Comparison of ENCODE assay signal across 9 cellular contexts in genomic region chr4:122309988-122310626, GRCh38.
DNase-seq lines count a peak whose midpoint lies in the region; ATAC-seq, FAIRE-seq and TF ChIP-seq lines count a peak whose summit lies in the region.
"Had no signal": no experiment of that assay in that cellular context is flagged by ENCODE, and none has a peak within 500 bp of the region (broad histone marks: within the 10 kb centered on the region; RNA-seq: fewer than 3 reads in every experiment).

No MANE protein-coding gene starts in this region.

- BruUV-seq in HCT116 (replicated peaks; lab: Mats Ljungman, UMichigan) = no TSS peak

- CTCF ChIA-PET in HCT116 (lab: Charles Lee) = interaction anchor here (1.4 kb wide), 1 partner anchor 410 kb away, joined by 4 read pairs; no protein-coding TSS in a partner anchor

- RAD21 ChIA-PET in HCT116 (lab: Charles Lee; ENCODE audit: low non-redundant PET in 1 of 2, low total read pairs in 2 of 2, uncharacterized antibody in 2 of 2, unreplicated experiment in 2 of 2) = no interaction called here

- H3K4me3 ChIP-seq in HCT116 (replicated peaks in 1 of 2; ENCODE audit: low read depth in 1 of 2, low read length in 2 of 2) = no peak overlapping the region
- H3K4me3 ChIP-seq in kidney (ENCODE audit: low read length in 2 of 2) = no peak overlapping the region
- H3K4me3 ChIP-seq in mucosa of descending colon = no peak overlapping the region

- POLR2A ChIA-PET in HCT116 (lab: Charles Lee) = no interaction called here

- TF ChIP-seq RAD21 in HCT116 (IDR thresholded peaks at IDR 0.05; ENCODE audit: low read depth) = peak; percentile 48

- peak; percentile 19 to 56 (median 41); a peak in 4 of 6 replicates for TF ChIP-seq CTCF in HCT116 (IDR thresholded peaks at IDR 0.05 in 2 of 3, conservative IDR thresholded peaks at IDR 0.05 in 1 of 3; ENCODE audit: borderline replicate concordance in 1 of 3, insufficient read depth in 1 of 3, low read depth in 2 of 3, low read length in 2 of 3)
- peak; percentile 25 for TF ChIP-seq CTCF in kidney (IDR thresholded peaks at IDR 0.05; ENCODE audit: borderline replicate concordance, extremely low read depth, insufficient read depth)
- TF ChIP-seq CTCF in mucosa of descending colon (IDR thresholded peaks at IDR 0.05) = no peak

- no peak overlapping the region for H2AFZ ChIP-seq in HCT116 (ENCODE audit: low read depth, low read length, poor library complexity, severe bottlenecking)

- FAIRE-seq in TTC549 (lab: Jason Lieb, UNC) (peak; percentile 94), kidney (lab: Jason Lieb, UNC) (peak; percentile 91), GM19239 (lab: Jason Lieb, UNC) (no peak)
- FAIRE-seq: keratinocyte had no signal

- H3K27ac ChIP-seq in HCT116 (ENCODE audit: low read depth, low read length) (no peak overlapping the region), kidney (ENCODE audit: low read depth in 2 of 2, low read length in 2 of 2) (no peak overlapping the region)

- no peaks in the 10 kb centered on the region for H3K79me2 ChIP-seq in HCT116 (ENCODE audit: insufficient read depth, low read length)

- no peaks in the 10 kb centered on the region for H3K9me3 ChIP-seq in HCT116 (ENCODE audit: control insufficient read depth in 1 of 2, insufficient read depth in 1 of 2, low read depth in 1 of 2, low read length in 2 of 2)
- no peaks in the 10 kb centered on the region for H3K9me3 ChIP-seq in kidney (ENCODE audit: control insufficient read depth in 1 of 2, low read length in 2 of 2)
- no peaks in the 10 kb centered on the region for H3K9me3 ChIP-seq in mucosa of descending colon

- TF ChIP-seq POLR2A in HCT116 (IDR thresholded peaks at IDR 0.05; ENCODE audit: borderline replicate concordance, extremely low read depth, insufficient read depth, insufficient read length) = no peak

- no peak for ATAC-seq in HCT116
- no peak for ATAC-seq in GM21529 (IDR thresholded peaks at IDR 0.05; ENCODE audit: unreplicated experiment)
- ATAC-seq in HG03025 (IDR thresholded peaks at IDR 0.05; ENCODE audit: low FRiP score, unreplicated experiment) = no peak
- ATAC-seq in mucosa of descending colon = no peak

- H3K27me3 ChIP-seq in HCT116 (ENCODE audit: insufficient read depth, low read length) = no peaks in the 10 kb centered on the region

- H4K20me1 ChIP-seq in HCT116 (ENCODE audit: insufficient read depth) = no peaks in the 10 kb centered on the region

- no peaks in the 10 kb centered on the region for H3K9me2 ChIP-seq in HCT116 (ENCODE audit: insufficient read depth)

- DNase-seq in AML-193 (lab: John Stamatoyannopoulos, UW) = peak; percentile 22 to 31
- DNase-seq in HCT116 (ENCODE audit: low read depth, low spot score) = no peak
- DNase-seq in kidney = no peak
- no peak for DNase-seq in GM19239 (ENCODE audit: insufficient read length, low spot score)
- no peak for DNase-seq in mucosa of descending colon

- intact Hi-C loops in HCT116 (cut with micrococcal nuclease) (loop anchor here (1.0 kb wide), 1 partner anchor 267 kb away; no protein-coding TSS in a partner anchor), kidney (cut with DNase I) (no loop called here), mucosa of descending colon (cut with DNase I, micrococcal nuclease) (no loop called here)

- H3K4me1 ChIP-seq in HCT116 (ENCODE audit: control insufficient read depth in 1 of 2, insufficient read depth in 2 of 2, low read length in 2 of 2) (no peaks in the 10 kb centered on the region), kidney (ENCODE audit: control insufficient read depth in 1 of 2, insufficient read depth in 1 of 2, low read depth in 1 of 2, low read length in 2 of 2) (no peaks in the 10 kb centered on the region), mucosa of descending colon (ENCODE audit: low read depth) (no peaks in the 10 kb centered on the region)

- H3K36me3 ChIP-seq in HCT116 (ENCODE audit: control insufficient read depth in 1 of 2, insufficient read depth in 2 of 2, low read length in 2 of 2) = peaks cover 0 to 3% of the 10 kb centered on the region in 2 experiments; a peak in 1 of 4 replicates
- peaks cover 11 to 20% of the 10 kb centered on the region in 2 donors for H3K36me3 ChIP-seq in kidney (ENCODE audit: control insufficient read depth in 1 of 2, insufficient read depth in 2 of 2, low read length in 2 of 2)
- H3K36me3 ChIP-seq in mucosa of descending colon (ENCODE audit: low read depth) = peaks cover 2% of the 10 kb centered on the region

- H3K4me2 ChIP-seq in HCT116 (ENCODE audit: low read length) = no peak overlapping the region

- H3K9ac ChIP-seq in HCT116 (ENCODE audit: low read length) (no peak overlapping the region), kidney (ENCODE audit: low read length in 2 of 2) (no peak overlapping the region)

TF ChIP-seq in HCT116, 20 proteins besides CTCF, POLR2A, EP300 and RAD21:
- TF ChIP-seq SP1 (IDR thresholded peaks at IDR 0.05; ENCODE audit: low read depth) (no peak), SRF (IDR thresholded peaks at IDR 0.05; ENCODE audit: low read depth) (no peak)

Comparison
In these comparisons a context has a peak if more than half of its experiments do, and no peak if none do; other contexts are left out.
1. DNase-seq: peak in AML-193 (2 of 2); none in HCT116 (single experiment), kidney (single experiment), GM19239 (single experiment) and mucosa of descending colon (0 of 3).